8 cellular contexts compared by ENCODE assay signal in genomic region chr9:127567898-127568617, GRCh38. TPM values are rescaled to one million over a fixed set of nuclear protein-coding genes. Genes with fewer than 3 reads are reported as not detected.
DNase-seq lines count a peak whose midpoint lies in the region; ATAC-seq and TF ChIP-seq lines count a peak whose summit lies in the region.

No MANE protein-coding gene starts in this region.

- peaks cover 8% of the 10 kb centered on the region for H3K27me3 Mint-ChIP-seq in endodermal cell (ENCODE audit: insufficient read depth)
- H3K27me3 Mint-ChIP-seq in naive thymus-derived CD4-positive, alpha-beta T cell: no peaks in the 10 kb centered on the region

- TF ChIP-seq CTCF in RWPE1 (conservative IDR thresholded peaks at IDR 0.05; ENCODE audit: low read depth) (no peak), endodermal cell (conservative IDR thresholded peaks at IDR 0.05) (no peak), GM10266 (IDR thresholded peaks at IDR 0.05; ENCODE audit: control insufficient read depth, insufficient read depth, low read depth, missing control alignments) (no peak)

- H3K4me1 ChIP-seq in endodermal cell (ENCODE audit: control insufficient read depth, insufficient read depth, low read length): peaks cover 13% of the 10 kb centered on the region
- H3K4me1 ChIP-seq in naive thymus-derived CD4-positive, alpha-beta T cell (ENCODE audit: control insufficient read depth in 2 of 2, insufficient read depth in 2 of 2, low read length in 2 of 2): peaks cover 12 to 18% of the 10 kb centered on the region in 2 donors

- H3K27ac ChIP-seq in RWPE1 (peak overlapping the region; percentile 99), endodermal cell (ENCODE audit: low read depth, low read length) (no peak overlapping the region)
- peak overlapping the region; percentile 48 for H3K27ac ChIP-seq in naive thymus-derived CD4-positive, alpha-beta T cell (ENCODE audit: low read depth, low read length)

- 5 to 10% methylated on average over 6 to 33 of the region's 33 CpGs for WGBS in endodermal cell (ENCODE audit: insufficient coverage in 1 of 2, insufficient read length in 1 of 2), 2 experiments

- H3K9me3 Mint-ChIP-seq in endodermal cell: no peaks in the 10 kb centered on the region
- no peaks in the 10 kb centered on the region for H3K9me3 Mint-ChIP-seq in naive thymus-derived CD4-positive, alpha-beta T cell

- POLR2A ChIA-PET in RWPE1 (lab: Yijun Ruan, JAX; ENCODE audit: low non-redundant PET): interaction anchor here (0.5 to 2.5 kb wide), 6 partner anchors 10 to 320 kb away, joined by 3 to 15 read pairs (median 6); no protein-coding TSS in a partner anchor
- POLR2A ChIA-PET in naive thymus-derived CD4-positive, alpha-beta T cell (lab: Charles Lee): interaction anchor here (1.0 kb wide), 1 partner anchor 9 kb away, joined by 3 read pairs; no protein-coding TSS in a partner anchor

- H3K4me3 Mint-ChIP-seq in endodermal cell: peak overlapping the region; percentile 59
- H3K4me3 Mint-ChIP-seq in naive thymus-derived CD4-positive, alpha-beta T cell: peak overlapping the region; percentile 55 to 89 (median 73)

- H3K36me3 Mint-ChIP-seq in endodermal cell (ENCODE audit: low read depth): peaks cover 7% of the 10 kb centered on the region
- H3K36me3 Mint-ChIP-seq in naive thymus-derived CD4-positive, alpha-beta T cell: peaks cover 0 to 4% (median 0%) of the 10 kb centered on the region in 5 donors

- DNase-seq in RWPE1 (ENCODE audit: low spot score): no peak
- peak; percentile 82 for DNase-seq in endodermal cell
- peak in 2 of 9 donors; percentile 11 to 28 for DNase-seq in naive thymus-derived CD4-positive, alpha-beta T cell
- DNase-seq in NCI-H1694 treated with DMSO at 0.1 percent for 48 hours (lab: John Stamatoyannopoulos, UW): no peak
- DNase-seq in MV-4-11 (lab: John Stamatoyannopoulos, UW): no peak
- no peak for DNase-seq in NCI-H187 (lab: John Stamatoyannopoulos, UW)
- DNase-seq in GM10266 (ENCODE audit: extremely low spot score): no peak

- H3K27ac Mint-ChIP-seq in endodermal cell: no peak overlapping the region
- peak overlapping the region in 7 of 9 donors; percentile 3 to 86 (median 52) for H3K27ac Mint-ChIP-seq in naive thymus-derived CD4-positive, alpha-beta T cell

- H3K36me3 ChIP-seq in endodermal cell (ENCODE audit: control insufficient read depth, insufficient read depth, low read length): no peaks in the 10 kb centered on the region
- no peaks in the 10 kb centered on the region for H3K36me3 ChIP-seq in naive thymus-derived CD4-positive, alpha-beta T cell (ENCODE audit: control insufficient read depth in 2 of 3, insufficient read depth in 3 of 3, low read length in 3 of 3)

- peak overlapping the region; percentile 86 for H3K4me3 ChIP-seq in endodermal cell (ENCODE audit: low read length)
- peak overlapping the region; percentile 33 for H3K4me3 ChIP-seq in naive thymus-derived CD4-positive, alpha-beta T cell (ENCODE audit: low read length)

- H3K9me3 ChIP-seq in endodermal cell (ENCODE audit: control insufficient read depth, low read length): no peaks in the 10 kb centered on the region
- H3K9me3 ChIP-seq in naive thymus-derived CD4-positive, alpha-beta T cell (ENCODE audit: control insufficient read depth in 2 of 3, low read length in 3 of 3): no peaks in the 10 kb centered on the region

- peaks cover 8% of the 10 kb centered on the region for H3K27me3 ChIP-seq in endodermal cell (ENCODE audit: control insufficient read depth, insufficient read depth, low read length, poor library complexity, severe bottlenecking)
- H3K27me3 ChIP-seq in naive thymus-derived CD4-positive, alpha-beta T cell (ENCODE audit: control insufficient read depth in 2 of 2, insufficient read depth in 2 of 2, low read length in 2 of 2): no peaks in the 10 kb centered on the region

- ATAC-seq in GM19397 (IDR thresholded peaks at IDR 0.05; ENCODE audit: unreplicated experiment): peak; percentile 13
- ATAC-seq in naive thymus-derived CD4-positive, alpha-beta T cell: no peak

- CTCF ChIA-PET in RWPE1 (lab: Yijun Ruan, JAX): interaction anchor here (0.9 to 1.6 kb wide), 4 partner anchors 12 to 42 kb away, joined by 3 to 7 read pairs (median 5); no protein-coding TSS in a partner anchor
- CTCF ChIA-PET in naive thymus-derived CD4-positive, alpha-beta T cell (lab: Charles Lee): no interaction called here

- peaks cover 22% of the 10 kb centered on the region for H3K4me1 Mint-ChIP-seq in endodermal cell
- peaks cover 19 to 47% (median 22%) of the 10 kb centered on the region in 7 donors for H3K4me1 Mint-ChIP-seq in naive thymus-derived CD4-positive, alpha-beta T cell

- intact Hi-C loops in naive thymus-derived CD4-positive, alpha-beta T cell (cut with micrococcal nuclease): loop anchor here (2.0 to 5.0 kb wide), 5 partner anchors 44 to 349 kb away; partner anchors contain the start of genes LRSAM1 (in 1 of the 2), RPL12 (in 1 of the 2), ST6GALNAC4 (in 1 of the 2) and STXBP1 (in 1 of the 2)

- H3K9ac ChIP-seq in endodermal cell (ENCODE audit: extremely low read depth, low read length, poor library complexity, severe bottlenecking): peak overlapping the region; percentile 44

RNA-seq across cellular contexts. Expression of gene STXBP1, which starts 44.0 kb away (rescaled TPM):
- 10 to 100 TPM; 27.8 to 46.8 TPM for total RNA-seq in endodermal cell
- 36.9 TPM for polyA plus RNA-seq in endodermal cell (2013, experiment 1 of 2)
- polyA plus RNA-seq in endodermal cell (2013, experiment 2 of 2): 33.8 TPM
- total RNA-seq in naive thymus-derived CD4-positive, alpha-beta T cell: 10 to 100 TPM in 4 of 5 experiments, 1 to 10 TPM in 1; 6.7 to 17.8 (median 14.1) TPM
- 1 to 10 TPM; 3.0 to 3.3 TPM for polyA plus RNA-seq in naive thymus-derived CD4-positive, alpha-beta T cell
